ENCODE assay signal across 27 cellular contexts in the genomic region with DNA sequence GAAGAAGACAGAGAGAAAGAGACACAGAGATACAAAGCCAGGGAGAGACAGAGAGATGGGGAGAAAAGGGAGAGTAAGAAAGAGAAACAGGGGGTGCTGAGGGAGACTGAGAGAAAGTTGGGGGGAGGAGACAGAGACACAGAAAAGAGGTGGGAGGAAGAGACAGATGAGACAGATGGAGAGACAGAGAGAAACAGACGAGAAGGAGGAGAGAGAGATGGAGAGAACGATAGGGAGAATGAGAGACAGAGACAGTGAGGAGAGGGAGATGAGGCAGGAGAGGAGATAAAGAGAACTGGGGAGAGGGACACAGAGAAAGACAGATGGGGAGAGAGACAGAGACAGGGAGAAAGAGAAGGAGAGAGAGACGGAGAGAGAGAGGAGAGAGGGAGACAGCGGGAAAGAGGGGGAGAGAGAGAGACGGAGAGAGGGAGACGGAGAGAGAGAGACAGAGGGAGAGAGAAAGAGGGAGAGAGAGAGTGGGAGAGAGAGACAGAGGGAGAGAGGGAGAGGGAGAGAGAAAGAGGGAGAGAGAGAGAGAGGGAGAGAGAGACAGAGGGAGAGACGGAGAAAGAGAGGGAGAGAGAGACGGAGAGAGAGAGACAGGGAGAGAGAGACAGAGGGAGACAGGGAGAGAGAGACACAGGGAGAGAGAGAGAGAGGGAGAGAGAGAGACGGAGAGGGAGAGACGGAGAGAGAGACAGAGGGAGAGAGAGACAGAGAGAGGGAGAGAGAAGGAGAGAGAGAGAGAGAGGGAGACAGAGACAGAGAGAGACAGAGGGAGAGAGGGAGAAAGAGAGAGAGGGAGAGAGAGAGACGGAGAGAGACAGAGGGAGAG. TPM values are rescaled to one million over a fixed set of nuclear protein-coding genes. Genes with fewer than 3 reads are reported as not detected.
"Had no signal": no experiment of that assay in that cellular context is flagged by ENCODE, and none has a peak within 500 bp of the region (broad histone marks: within the 10 kb centered on the region; RNA-seq: fewer than 3 reads in every experiment).

No MANE protein-coding gene starts in this region.

- H3K4me3 ChIP-seq: colonic mucosa, esophagus muscularis mucosa, gastroesophageal sphincter, lung, skin epidermis, testis, vagina had no signal

- H3K27me3 ChIP-seq: colonic mucosa, esophagus muscularis mucosa, gastroesophageal sphincter, testis, vagina had no signal

- H3K27ac ChIP-seq: colonic mucosa, esophagus muscularis mucosa, gastroesophageal sphincter, skin epidermis, testis, vagina had no signal

- H3K4me1 ChIP-seq: colonic mucosa, vagina had no signal

- ATAC-seq: activated naive CD4-positive, alpha-beta T cell treated with anti-CD3 and anti-CD28 coated beads, Interleukin-2, amount 50 U/mL, for 72 hours; activated T-helper 17 cell treated with anti-CD3 and anti-CD28 coated beads, Interleukin-2, amount 50 U/mL, for 72 hours; effector memory CD8-positive, alpha-beta T cell; gastroesophageal sphincter; natural killer cell; stimulated activated naive CD8-positive, alpha-beta T cell treated with anti-CD3 and anti-CD28 coated beads, Interleukin-15, amount 100 ng/mL, for 72 hours had no signal

- H3K9me3 ChIP-seq: colonic mucosa, esophagus muscularis mucosa, gastroesophageal sphincter, testis, vagina had no signal

- H3K36me3 ChIP-seq: colonic mucosa, gastroesophageal sphincter, vagina had no signal

- DNase-seq: activated CD4-positive, alpha-beta T cell treated with anti-CD3 and anti-CD28 coated beads for 1 hour; activated CD4-positive, alpha-beta T cell treated with anti-CD3 and anti-CD28 coated beads, Interleukin-2, amount 50 U/mL, for 4 hours; activated CD8-positive, alpha-beta memory T cell treated with anti-CD3 and anti-CD28 coated beads for 24 hours; activated CD8-positive, alpha-beta memory T cell treated with anti-CD3 and anti-CD28 coated beads, Interleukin-2, amount 50 U/mL, for 4 hours; activated T-cell treated with anti-CD3 and anti-CD28 coated beads, Interleukin-2, amount 50 U/mL, for 24 hours; colonic mucosa; dorsolateral prefrontal cortex; effector memory CD8-positive, alpha-beta T cell; head of caudate nucleus; natural killer cell; retina; stimulated activated CD4-positive, alpha-beta T cell treated with anti-CD3 and anti-CD28 coated beads, Interleukin-1b, Interleukin-23, amount 100 ng/mL, for 48 hours; stimulated activated naive CD8-positive, alpha-beta T cell treated with anti-CD3 and anti-CD28 coated beads, Interleukin-15, amount 100 ng/mL, for 72 hours; T-helper 9 cell; testis had no signal

- FAIRE-seq: keratinocyte had no signal

RNA-seq across cellular contexts. Expression of gene ASPDH, which starts 15.3 kb away (rescaled TPM):
- total RNA-seq: activated naive CD4-positive, alpha-beta T cell treated with anti-CD3 and anti-CD28 coated beads, Interleukin-2, amount 50 U/mL, for 72 hours; activated T-helper 17 cell treated with anti-CD3 and anti-CD28 coated beads, Interleukin-2, amount 50 U/mL, for 72 hours; aorta; colonic mucosa; gastroesophageal sphincter; lung; natural killer cell; osteoblast; posterior vena cava; T-helper 1 cell treated with Interleukin-12 subunit alpha and Interleukin-12 subunit beta and Interleukin-4 antibody, amounts not matched to agents 30 ng/mL and 1 ng/mL, for 36 hours; testis; vagina had no signal
- polyA plus RNA-seq: keratinocyte, lung had no signal

RNA-seq across cellular contexts. Expression of gene GARIN5A, which starts 21.8 kb away (rescaled TPM):
- total RNA-seq: aorta, posterior vena cava, vagina had no signal
- polyA plus RNA-seq: aorta had no signal
